Comparison of ENCODE assay signal across 8 cellular contexts in the genomic region with DNA sequence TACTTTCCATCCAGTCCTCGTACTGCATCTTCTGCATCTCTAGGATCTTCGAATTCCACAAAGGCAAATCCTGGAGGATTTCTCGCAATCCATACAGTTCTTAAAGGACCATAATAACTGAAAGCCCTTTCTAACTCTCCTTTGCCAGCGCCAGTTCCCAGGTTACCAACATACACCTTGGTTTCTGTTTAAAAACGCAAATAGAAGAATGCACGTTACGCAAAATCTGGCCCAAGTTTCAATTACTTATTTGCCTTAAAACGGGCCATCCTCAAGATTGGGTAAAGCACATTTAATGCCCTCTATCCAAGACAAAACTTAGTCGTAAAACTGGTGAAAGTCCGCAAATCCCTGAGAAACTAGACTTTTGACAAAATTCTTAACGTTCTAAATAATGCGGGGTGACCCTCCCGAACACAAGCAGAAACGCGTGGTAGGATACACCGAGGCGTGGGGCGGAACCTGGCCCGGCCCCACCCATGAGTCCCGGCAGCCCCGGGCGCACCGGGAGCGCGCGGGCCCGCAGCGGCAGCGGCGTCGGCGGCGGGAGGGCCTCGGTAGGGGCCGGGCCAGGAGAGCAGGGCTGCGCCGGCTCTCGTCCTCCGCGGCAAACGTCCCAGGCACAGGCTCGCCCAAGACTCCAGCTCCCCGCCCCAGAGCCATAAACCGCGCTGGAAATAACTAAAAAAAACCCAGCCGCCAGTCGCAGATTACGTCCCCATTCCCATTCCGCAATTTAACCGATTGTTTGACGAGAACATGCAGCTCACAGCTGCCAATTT. TPM values are rescaled to one million over a fixed set of nuclear protein-coding genes. Genes with fewer than 3 reads are reported as not detected.
DNase-seq lines count a peak whose midpoint lies in the region; TF ChIP-seq lines count a peak whose summit lies in the region.

No MANE protein-coding gene starts in this region.

- H3K9me3 Mint-ChIP-seq in nephron progenitor cell, result no peaks in the 10 kb centered on the region

- TF ChIP-seq POLR2A in NB4 (IDR thresholded peaks at IDR 0.05; ENCODE audit: extremely low read depth, insufficient read length), result peak; percentile 63

- H4K20me1 ChIP-seq in fibroblast of lung (ENCODE audit: control insufficient read depth, extremely low read depth, insufficient read depth, low read length), result peaks cover 4% of the 10 kb centered on the region

- peaks cover 56% of the 10 kb centered on the region for H3K4me1 Mint-ChIP-seq in nephron progenitor cell

- peak overlapping the region; percentile 14 for H2AFZ ChIP-seq in fibroblast of lung (ENCODE audit: low read length)

- no peaks in the 10 kb centered on the region for H3K27me3 Mint-ChIP-seq in nephron progenitor cell (ENCODE audit: low read depth, poor library complexity)

- TF ChIP-seq CTCF in GM12865 (IDR thresholded peaks at IDR 0.05; ENCODE audit: insufficient read depth, low read depth, low read length, missing control alignments) (no peak), NB4 (IDR thresholded peaks at IDR 0.05; ENCODE audit: low read depth, low read length) (no peak), fibroblast of lung (conservative IDR thresholded peaks at IDR 0.05 in 1 of 2, IDR thresholded peaks at IDR 0.05 in 1 of 2; ENCODE audit: low read depth in 1 of 2, low read length in 2 of 2) (no peak), nephron progenitor cell (IDR thresholded peaks at IDR 0.05) (no peak)

- peak overlapping the region; percentile 100 for H3K27ac Mint-ChIP-seq in nephron progenitor cell

- peak overlapping the region; percentile 93 for H3K4me2 ChIP-seq in fibroblast of lung (ENCODE audit: extremely low read depth, insufficient read depth, low read length)

- H3K36me3 ChIP-seq in fibroblast of lung (ENCODE audit: control insufficient read depth, insufficient read depth, low read length), result peaks cover 8% of the 10 kb centered on the region

- peaks cover 58% of the 10 kb centered on the region for H3K79me2 ChIP-seq in fibroblast of lung (ENCODE audit: control insufficient read depth, insufficient read depth, low read length)

- peaks cover 2% of the 10 kb centered on the region for H3K4me1 ChIP-seq in fibroblast of lung (ENCODE audit: control insufficient read depth, extremely low read depth, insufficient read depth, low read length)

- no peaks in the 10 kb centered on the region for H3K9me3 ChIP-seq in fibroblast of lung (ENCODE audit: control insufficient read depth, insufficient read depth, low read depth, low read length)

- H3K27ac ChIP-seq in fibroblast of lung (ENCODE audit: insufficient read depth, low read length) (peak overlapping the region; percentile 99), temporal lobe (ENCODE audit: low read depth, low read length) (peak overlapping the region; percentile 96)

- H3K27me3 ChIP-seq in fibroblast of lung (ENCODE audit: control insufficient read depth, insufficient read depth, low read length), result no peaks in the 10 kb centered on the region

- DNase-seq in GM12865 (ENCODE audit: low read depth) (peak; percentile 57), H4 (ENCODE audit: low spot score) (peak; percentile 16), NB4 (ENCODE audit: low read depth) (peak; percentile 62), fibroblast of lung (ENCODE audit: low read depth in 2 of 2) (peak; percentile 29 to 40), nephron progenitor cell (peak; percentile 51), NCI-H524 treated with DMSO at 0.1 percent for 48 hours (lab: John Stamatoyannopoulos, UW) (no peak)
- DNase-seq in activated T-cell treated with anti-CD3 and anti-CD28 coated beads, Interleukin-2, amount 50 U/mL, for 48 hours, result peak; percentile 48 to 61

- peak overlapping the region; percentile 86 for H3K4me3 ChIP-seq in GM12865 (ENCODE audit: low read depth, low read length)
- H3K4me3 ChIP-seq in NB4 (ENCODE audit: low read depth, low read length), result peak overlapping the region; percentile 96
- H3K4me3 ChIP-seq in fibroblast of lung (replicated peaks in 1 of 4; ENCODE audit: control extremely low read depth in 1 of 4, insufficient read depth in 1 of 4, low read depth in 3 of 4, low read length in 4 of 4), result peak overlapping the region; percentile 92 to 99 (median 95)

- peaks cover 54% of the 10 kb centered on the region for H3K36me3 Mint-ChIP-seq in nephron progenitor cell (ENCODE audit: low read depth)

- peak overlapping the region; percentile 99 for H3K4me3 Mint-ChIP-seq in nephron progenitor cell

- H3K9ac ChIP-seq in fibroblast of lung (ENCODE audit: insufficient read depth, low read length), result peak overlapping the region; percentile 97

RNA-seq across cellular contexts. Expression of a gene that starts 1.0 kb away (rescaled TPM):
- total RNA-seq in H4 (2014; rRNA removed; shearing (Covaris generic)), result 308 and 364 TPM in 2 replicates
- total RNA-seq in fibroblast of lung, result 69.9 and 118 TPM in 2 replicates
- polyA plus RNA-seq in fibroblast of lung, result 193 and 301 TPM in 2 replicates
- polyA plus RNA-seq in fibroblast of lung (2012), result 153 and 213 TPM in 2 replicates
- 55.2 and 68.9 TPM in 2 replicates for polyA minus RNA-seq in fibroblast of lung (ENCODE audit: low replicate concordance)
- total RNA-seq in temporal lobe, result 86.5 TPM

RNA-seq across cellular contexts. Expression of a gene that starts 27.8 kb away (rescaled TPM):
- total RNA-seq in H4 (2014; rRNA removed; shearing (Covaris generic)), result 16.3 and 31.3 TPM in 2 replicates
- total RNA-seq in fibroblast of lung (15.0 and 18.7 TPM in 2 replicates), temporal lobe (8.6 TPM)
- polyA plus RNA-seq in fibroblast of lung, result 8.2 and 12.3 TPM in 2 replicates
- polyA plus RNA-seq in fibroblast of lung (2012), result 11.5 and 16.9 TPM in 2 replicates
- polyA minus RNA-seq in fibroblast of lung (ENCODE audit: low replicate concordance), result 3.9 TPM in 1 of 2 replicates, not detected in the other
